35 cellular contexts compared by ENCODE assay signal in the genomic region with DNA sequence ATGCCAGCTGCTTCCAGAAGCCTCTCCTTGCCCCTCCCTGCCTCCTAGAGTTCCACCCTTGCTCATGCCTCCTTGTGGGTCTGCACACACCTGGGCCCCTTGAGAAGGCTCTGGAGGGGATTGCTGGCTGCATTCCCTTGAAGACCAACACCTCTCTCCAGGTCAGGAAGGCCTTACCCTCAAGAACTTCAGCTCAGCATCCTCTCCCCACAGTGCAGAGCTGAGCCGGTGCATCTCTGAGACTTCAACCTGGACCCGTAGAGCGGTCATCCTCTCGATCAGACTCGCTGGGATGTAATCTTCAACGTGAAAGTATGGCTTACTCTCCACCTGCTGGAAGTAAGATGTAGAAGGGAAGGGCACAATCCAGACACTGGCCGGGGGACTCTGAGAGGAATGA.
"Had no signal": no experiment of that assay in that cellular context is flagged by ENCODE, and none has a peak within 500 bp of the region (broad histone marks: within the 10 kb centered on the region; RNA-seq: fewer than 3 reads in every experiment).

No MANE protein-coding gene starts in this region.

- H3K4me3 ChIP-seq: MG63 had no signal

- H3K9ac ChIP-seq: KMS-11 had no signal

- H3K36me3 ChIP-seq: MG63 had no signal

- H3K4me2 ChIP-seq: KMS-11 had no signal

- DNase-seq: Karpas-422, Kasumi-1, KBM-7, KG1, MG63, MM.1S, MV-4-11, NCI-H1048, NCI-H1092, NCI-H1092 treated with DMSO at 0.1 percent for 48 hours, NCI-H1105, NCI-H1105 treated with DMSO at 0.1 percent for 48 hours, NCI-H1417, NCI-H1417 treated with DMSO at 0.1 percent for 48 hours, NCI-H1436, NCI-H1436 treated with DMSO at 0.1 percent for 48 hours, NCI-H146, NCI-H1694, NCI-H1694 treated with DMSO at 0.1 percent for 48 hours, NCI-H187, NCI-H187 treated with DMSO at 0.1 percent for 48 hours, NCI-H1930, NCI-H2029, NCI-H2029 treated with DMSO at 0.1 percent for 48 hours, NCI-H2081, NCI-H2081 treated with DMSO at 0.1 percent for 48 hours, NCI-H2107, NCI-H2171, NCI-H2171 treated with DMSO at 0.1 percent for 48 hours, NCI-H2227 treated with DMSO at 0.1 percent for 48 hours, NCI-H226, NCI-H345, NCI-H446, NCI-H446 treated with DMSO at 0.1 percent for 48 hours had no signal

- H3K27ac ChIP-seq: KMS-11 had no signal

- H3K27me3 ChIP-seq: MG63 had no signal
